In genomic region chr13:82675024-82675423, GRCh38 we compare ENCODE assay signal across 1 cellular context.
TF ChIP-seq lines count a peak whose summit lies in the region.

No MANE protein-coding gene starts in this region.

TF ChIP-seq in H1, 55 proteins besides CTCF, POLR2A, EP300 and RAD21 (continued from another document):
- peak; percentile 69 for TF ChIP-seq CHD7 (IDR thresholded peaks at IDR 0.05; ENCODE audit: insufficient replicate concordance, low read length)
- TF ChIP-seq RXRA (IDR thresholded peaks at IDR 0.05; ENCODE audit: insufficient read depth, low read depth, low read length), result no peak
TF ChIP-seq in H1: peak in this region for 4.
